Comparison of ENCODE assay signal across 27 cellular contexts in genomic region chr9:84338792-84339191, GRCh38. TPM values are rescaled to one million over a fixed set of nuclear protein-coding genes. Genes with fewer than 3 reads are reported as not detected.
"Had no signal": no experiment of that assay in that cellular context is flagged by ENCODE, and none has a peak within 500 bp of the region (broad histone marks: within the 10 kb centered on the region; RNA-seq: fewer than 3 reads in every experiment).

No MANE protein-coding gene starts in this region.

- H3K9me3 Mint-ChIP-seq: dendritic cell treated with granulocyte-macrophage colony-stimulating factor and Interleukin-4, amounts not matched to agents 40 ng/mL and 50 ng/mL, for 4 days; memory B cell; neural progenitor cell; stimulated activated effector memory CD8-positive, alpha-beta T cell treated with anti-CD3 and anti-CD28 coated beads, Interleukin-12 subunit alpha, Interleukin-12 subunit beta, amount 100 ng/mL, for 72 hours had no signal

- H3K27ac Mint-ChIP-seq: dendritic cell treated with granulocyte-macrophage colony-stimulating factor and Interleukin-4, amounts not matched to agents 40 ng/mL and 50 ng/mL, for 4 days; memory B cell; nephron; neural progenitor cell; stimulated activated effector memory CD8-positive, alpha-beta T cell treated with anti-CD3 and anti-CD28 coated beads, Interleukin-12 subunit alpha, Interleukin-12 subunit beta, amount 100 ng/mL, for 72 hours had no signal

- H3K36me3 Mint-ChIP-seq: memory B cell; naive thymus-derived CD4-positive, alpha-beta T cell; neural progenitor cell; stimulated activated effector memory CD8-positive, alpha-beta T cell treated with anti-CD3 and anti-CD28 coated beads, Interleukin-12 subunit alpha, Interleukin-12 subunit beta, amount 100 ng/mL, for 72 hours had no signal

- H3K4me3 Mint-ChIP-seq: dendritic cell treated with granulocyte-macrophage colony-stimulating factor and Interleukin-4, amounts not matched to agents 40 ng/mL and 50 ng/mL, for 4 days; memory B cell; naive thymus-derived CD4-positive, alpha-beta T cell; nephron; neural progenitor cell; stimulated activated effector memory CD8-positive, alpha-beta T cell treated with anti-CD3 and anti-CD28 coated beads, Interleukin-12 subunit alpha, Interleukin-12 subunit beta, amount 100 ng/mL, for 72 hours had no signal

- H2AFZ ChIP-seq: neural progenitor cell had no signal

- H3K4me2 ChIP-seq: neural progenitor cell had no signal

- H3K4me1 Mint-ChIP-seq: memory B cell; naive thymus-derived CD4-positive, alpha-beta T cell; stimulated activated effector memory CD8-positive, alpha-beta T cell treated with anti-CD3 and anti-CD28 coated beads, Interleukin-12 subunit alpha, Interleukin-12 subunit beta, amount 100 ng/mL, for 72 hours had no signal

- DNase-seq: cerebellar nuclear complex; effector memory CD4-positive, alpha-beta T cell; foreskin keratinocyte; heart left ventricle; hippocampal formation; left cardiac atrium; left ventricle myocardium superior; lower lobe of right lung; naive thymus-derived CD4-positive, alpha-beta T cell; stimulated activated CD4-positive, alpha-beta T cell treated with anti-CD3 and anti-CD28 coated beads, Interleukin-2, amount 100 ng/mL, for 24 hours; stimulated activated CD4-positive, alpha-beta T cell treated with anti-CD3 and anti-CD28 coated beads, Interleukin-4, amount 100 ng/mL, for 24 hours; stimulated activated naive CD4-positive, alpha-beta T cell treated with Interleukin-2 at 50 U/mL for 16 hours; stomach; testis; tibial artery; upper lobe of left lung had no signal

- H3K27me3 ChIP-seq: esophagus muscularis mucosa, foreskin keratinocyte, gastroesophageal sphincter, heart left ventricle, neural progenitor cell, right atrium auricular region, stomach, testis, tibial artery, upper lobe of left lung had no signal

- H3K27me3 Mint-ChIP-seq: dendritic cell treated with granulocyte-macrophage colony-stimulating factor and Interleukin-4, amounts not matched to agents 40 ng/mL and 50 ng/mL, for 4 days had no signal

- H3K9me3 ChIP-seq: esophagus muscularis mucosa, gastroesophageal sphincter, heart left ventricle, lower lobe of right lung, prostate gland, right atrium auricular region, stomach, testis, tibial artery, upper lobe of left lung had no signal

- H3K4me1 ChIP-seq: gastroesophageal sphincter, lower lobe of right lung, prostate gland, tibial artery, upper lobe of left lung had no signal

- H3K36me3 ChIP-seq: esophagus muscularis mucosa, gastroesophageal sphincter, heart left ventricle, lower lobe of right lung, neural progenitor cell, prostate gland, right atrium auricular region, stomach, tibial artery, upper lobe of left lung had no signal

- H3K27ac ChIP-seq: esophagus muscularis mucosa, gastroesophageal sphincter, lower lobe of right lung, neural progenitor cell, prostate gland, stomach, testis, tibial artery, upper lobe of left lung had no signal

- H3K4me3 ChIP-seq: esophagus muscularis mucosa, gastroesophageal sphincter, heart left ventricle, lower lobe of right lung, neural progenitor cell, prostate gland, right atrium auricular region, testis, tibial artery, upper lobe of left lung had no signal

- ATAC-seq: gastroesophageal sphincter; lower lobe of right lung; naive thymus-derived CD4-positive, alpha-beta T cell; sciatic nerve; stimulated activated effector memory CD8-positive, alpha-beta T cell treated with anti-CD3 and anti-CD28 coated beads, Interleukin-12 subunit alpha, Interleukin-12 subunit beta, amount 100 ng/mL, for 72 hours had no signal

RNA-seq across cellular contexts. Expression of gene SLC28A3, which starts 1.8 kb away (rescaled TPM):
- total RNA-seq: endothelial cell of umbilical vein had no signal
- polyA plus RNA-seq: endothelial cell of umbilical vein; naive thymus-derived CD4-positive, alpha-beta T cell had no signal
